ENCODE assay signal across 8 cellular contexts in the genomic region with DNA sequence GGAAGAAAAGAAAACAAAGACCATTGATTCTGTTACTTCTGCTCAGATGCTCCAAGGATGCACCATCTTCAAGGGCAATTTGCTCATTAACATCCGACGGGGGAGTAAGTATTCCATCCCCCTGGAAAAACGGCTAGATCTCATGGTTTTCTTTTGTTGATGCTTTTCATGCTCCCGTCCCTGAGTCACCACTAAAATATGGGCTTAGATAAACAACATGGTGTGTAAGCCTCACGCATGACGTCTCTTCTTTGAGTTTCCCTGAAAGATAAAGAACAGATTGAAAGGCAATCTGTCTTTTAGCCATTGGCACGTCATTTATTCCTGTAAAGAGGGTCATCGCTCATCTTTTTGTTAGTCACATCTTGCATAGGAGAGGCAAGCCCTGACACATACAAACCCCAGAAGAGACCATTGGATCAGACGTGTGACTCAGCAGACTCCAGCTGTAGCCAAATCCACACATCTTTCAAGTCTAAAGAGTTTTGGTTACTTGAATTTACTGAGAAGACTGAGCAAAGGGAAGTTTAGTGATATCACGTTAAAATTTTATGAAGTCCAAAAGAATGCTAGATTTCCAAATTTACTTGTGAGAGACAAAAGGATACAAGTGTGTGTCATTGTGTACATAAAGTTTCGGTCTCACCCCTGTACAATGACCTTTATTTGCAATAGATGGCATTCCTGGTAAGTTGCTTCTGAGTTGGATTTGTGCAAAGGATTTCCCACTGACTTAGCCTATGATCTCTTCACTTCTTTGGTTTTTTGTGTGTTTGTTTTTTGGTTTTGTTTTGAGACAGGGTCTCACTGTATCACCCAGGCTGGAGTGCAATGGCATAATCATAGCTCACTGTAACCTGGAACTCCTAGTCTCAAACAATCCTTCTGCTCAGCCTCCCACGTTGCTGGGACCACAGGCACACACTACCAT.
DNase-seq lines count a peak whose midpoint lies in the region; ATAC-seq and TF ChIP-seq lines count a peak whose summit lies in the region.

No MANE protein-coding gene starts in this region.

- H3K4me3 ChIP-seq in epithelial cell of proximal tubule (ENCODE audit: low read depth, low read length) (no peak overlapping the region), osteoblast (ENCODE audit: insufficient read depth, low read length) (peak overlapping the region; percentile 41)

- ATAC-seq in GM19351 (IDR thresholded peaks at IDR 0.05; ENCODE audit: unreplicated experiment) = no peak

- H3K4me1 ChIP-seq in osteoblast (ENCODE audit: insufficient read depth, low read length) = peaks cover 50% of the 10 kb centered on the region

- H3K27me3 Mint-ChIP-seq in Calu3 (ENCODE audit: unreplicated experiment) = no peaks in the 10 kb centered on the region

- peaks cover 24% of the 10 kb centered on the region for H3K4me1 Mint-ChIP-seq in Calu3 (ENCODE audit: low read depth, unreplicated experiment)

- H3K27me3 ChIP-seq in osteoblast (ENCODE audit: insufficient read depth, low read length) = no peaks in the 10 kb centered on the region

- peaks cover 15% of the 10 kb centered on the region for H3K36me3 ChIP-seq in osteoblast (ENCODE audit: insufficient read depth, low read length)

- H3K4me2 ChIP-seq in osteoblast (ENCODE audit: insufficient read depth, low read length) = peak overlapping the region; percentile 75

- peaks cover 6% of the 10 kb centered on the region for H3K36me3 Mint-ChIP-seq in Calu3 (ENCODE audit: insufficient read depth, unreplicated experiment)

- peak overlapping the region; percentile 95 for H3K27ac Mint-ChIP-seq in Calu3 (ENCODE audit: unreplicated experiment)

- CTCF ChIA-PET in Calu3 (lab: Charles Lee) = no interaction called here

- no peak overlapping the region for H2AFZ ChIP-seq in osteoblast (ENCODE audit: low read length)

- peak overlapping the region; percentile 99 for H3K27ac ChIP-seq in osteoblast (ENCODE audit: low read depth, low read length)

- no peaks in the 10 kb centered on the region for H3K9me3 ChIP-seq in osteoblast (ENCODE audit: low read depth, low read length)

- TF ChIP-seq CTCF in Calu3 (IDR thresholded peaks at IDR 0.05; ENCODE audit: unreplicated experiment) = no peak
- TF ChIP-seq CTCF in epithelial cell of proximal tubule (conservative IDR thresholded peaks at IDR 0.05; ENCODE audit: low read depth, low read length) = no peak
- TF ChIP-seq CTCF in osteoblast (IDR thresholded peaks at IDR 0.05; ENCODE audit: extremely low read depth, low read depth, low read length) = no peak

- intact Hi-C loops in Calu3 (cut with micrococcal nuclease; ENCODE audit: unreplicated experiment) = loop anchor here (2.0 to 5.0 kb wide), 2 partner anchors 110 to 378 kb away; no protein-coding TSS in a partner anchor

- DNase-seq in Calu3 (peak; percentile 49), NCI-H69 (lab: John Stamatoyannopoulos, UW) (peak; percentile 75), epithelial cell of proximal tubule (ENCODE audit: low read depth) (peak; percentile 91), osteoblast (ENCODE audit: insufficient read length, low spot score, missing footprints) (peak; percentile 89), hippocampal formation (lab: John Stamatoyannopoulos, UW) (no peak), NCI-H1092 (lab: John Stamatoyannopoulos, UW) (no peak), NCI-H2107 treated with DMSO at 0.1 percent for 48 hours (lab: John Stamatoyannopoulos, UW; ENCODE audit: unreplicated experiment) (no peak)

- H3K4me3 Mint-ChIP-seq in Calu3 (ENCODE audit: low read depth, unreplicated experiment) = peak overlapping the region; percentile 56

- H3K79me2 ChIP-seq in osteoblast (ENCODE audit: insufficient read depth, low read length) = peaks cover 23% of the 10 kb centered on the region

- no peaks in the 10 kb centered on the region for H3K9me3 Mint-ChIP-seq in Calu3 (ENCODE audit: low read depth, unreplicated experiment)

- no TSS peak for BruUV-seq in Calu3 (replicated peaks; lab: Mats Ljungman, UMichigan)

- H4K20me1 ChIP-seq in osteoblast (ENCODE audit: insufficient read depth, low read length) = no peaks in the 10 kb centered on the region

Comparison
In these comparisons a context has a peak if more than half of its experiments do, and no peak if none do; other contexts are left out.
1. DNase-seq: peak in Calu3 (single experiment), NCI-H69 (single experiment), epithelial cell of proximal tubule (single experiment) and osteoblast (single experiment); none in hippocampal formation (0 of 2), NCI-H1092 (single experiment) and NCI-H2107 treated with DMSO at 0.1 percent for 48 hours (single experiment).